8 cellular contexts compared by ENCODE assay signal in genomic region chr10:43421201-43421507, GRCh38. TPM values are rescaled to one million over a fixed set of nuclear protein-coding genes. Genes with fewer than 3 reads are reported as not detected.
A peak's percentile ranks its signal among the peaks of the same experiment; 100 is the strongest.
DNase-seq lines count a peak whose midpoint lies in the region; ATAC-seq and TF ChIP-seq lines count a peak whose summit lies in the region.

No MANE protein-coding gene starts in this region.

- no peaks in the 10 kb centered on the region for H3K36me3 Mint-ChIP-seq in CD4-positive, CD25-positive, alpha-beta regulatory T cell
- H3K36me3 Mint-ChIP-seq in neural crest cell (ENCODE audit: low read depth) = peaks cover 6% of the 10 kb centered on the region

- DNase-seq in CD4-positive, CD25-positive, alpha-beta regulatory T cell = no peak
- DNase-seq in dorsolateral prefrontal cortex (no peak), neural crest cell (ENCODE audit: low read depth, low spot score) (no peak), NCI-H2107 (lab: John Stamatoyannopoulos, UW) (no peak), head of caudate nucleus (no peak)
- DNase-seq in activated CD8-positive, alpha-beta memory T cell treated with anti-CD3 and anti-CD28 coated beads for 24 hours = no peak

- peak overlapping the region; percentile 91 for H3K27ac ChIP-seq in CD4-positive, CD25-positive, alpha-beta regulatory T cell (ENCODE audit: insufficient read depth, low read length, poor library complexity, severe bottlenecking)
- H3K27ac ChIP-seq in KOPT-K1 (ENCODE audit: low read depth, low read length, poor library complexity, severe bottlenecking) (peak overlapping the region; percentile 91), dorsolateral prefrontal cortex (peak overlapping the region; percentile 94 to 100 (median 99))

- H3K4me3 ChIP-seq in CD4-positive, CD25-positive, alpha-beta regulatory T cell (ENCODE audit: low read depth, low read length) = peak overlapping the region; percentile 90
- peak overlapping the region; percentile 47 to 88 (median 74) for H3K4me3 ChIP-seq in dorsolateral prefrontal cortex

- ATAC-seq in CD4-positive, CD25-positive, alpha-beta regulatory T cell (ENCODE audit: low read depth in 2 of 2) = no peak
- no peak for ATAC-seq in GM19324 (IDR thresholded peaks at IDR 0.05; ENCODE audit: low FRiP score, unreplicated experiment)

- H3K27ac Mint-ChIP-seq in CD4-positive, CD25-positive, alpha-beta regulatory T cell = peak overlapping the region; percentile 97
- H3K27ac Mint-ChIP-seq in neural crest cell (ENCODE audit: unreplicated experiment) = peak overlapping the region; percentile 91

- H3K9me3 Mint-ChIP-seq in CD4-positive, CD25-positive, alpha-beta regulatory T cell = no peaks in the 10 kb centered on the region
- H3K9me3 Mint-ChIP-seq in neural crest cell = no peaks in the 10 kb centered on the region

- no peaks in the 10 kb centered on the region for H3K36me3 ChIP-seq in CD4-positive, CD25-positive, alpha-beta regulatory T cell (ENCODE audit: control insufficient read depth, insufficient read depth, low read length)
- no peaks in the 10 kb centered on the region for H3K36me3 ChIP-seq in KOPT-K1 (ENCODE audit: insufficient read depth, low read length)

- H3K9me3 ChIP-seq in CD4-positive, CD25-positive, alpha-beta regulatory T cell (ENCODE audit: control insufficient read depth in 2 of 2, low read length in 2 of 2) = no peaks in the 10 kb centered on the region
- no peaks in the 10 kb centered on the region for H3K9me3 ChIP-seq in KOPT-K1 (ENCODE audit: insufficient read depth, low read length, poor library complexity, severe bottlenecking)

- intact Hi-C loops in dorsolateral prefrontal cortex (cut with DNase I) = loop anchor here (2.0 kb wide), 1 partner anchor 16 kb away; the partner anchor contains the start of gene ZNF487 (in 2 of the 2)
- intact Hi-C loops in head of caudate nucleus (cut with DNase I) = no loop called here

- peak overlapping the region; percentile 93 to 97 (median 96) for H3K4me3 Mint-ChIP-seq in CD4-positive, CD25-positive, alpha-beta regulatory T cell
- H3K4me3 Mint-ChIP-seq in neural crest cell = peak overlapping the region; percentile 87

- H3K4me1 Mint-ChIP-seq in CD4-positive, CD25-positive, alpha-beta regulatory T cell = peaks cover 17 to 44% (median 23%) of the 10 kb centered on the region in 4 donors
- peaks cover 25% of the 10 kb centered on the region for H3K4me1 Mint-ChIP-seq in neural crest cell

- no peaks in the 10 kb centered on the region for H3K27me3 Mint-ChIP-seq in CD4-positive, CD25-positive, alpha-beta regulatory T cell
- no peaks in the 10 kb centered on the region for H3K27me3 Mint-ChIP-seq in neural crest cell (ENCODE audit: low read depth)

- H3K4me1 ChIP-seq in CD4-positive, CD25-positive, alpha-beta regulatory T cell (ENCODE audit: control insufficient read depth, insufficient read depth, low read length, poor library complexity, severe bottlenecking) = peaks cover 28% of the 10 kb centered on the region

- no peak for TF ChIP-seq CTCF in dorsolateral prefrontal cortex (IDR thresholded peaks at IDR 0.05 in 54 of 56, conservative IDR thresholded peaks at IDR 0.05 in 2 of 56; ENCODE audit: low read depth in 1 of 56, partially characterized antibody in 56 of 56)
- TF ChIP-seq CTCF in neural crest cell (conservative IDR thresholded peaks at IDR 0.05) = no peak

- no peaks in the 10 kb centered on the region for H3K27me3 ChIP-seq in CD4-positive, CD25-positive, alpha-beta regulatory T cell (ENCODE audit: control insufficient read depth, insufficient read depth, low read length)
- H3K27me3 ChIP-seq in dorsolateral prefrontal cortex = no peaks in the 10 kb centered on the region

RNA-seq across cellular contexts. Expression of gene HNRNPF, which starts 12.2 kb away (rescaled TPM):
- 143 TPM for total RNA-seq in CD4-positive, CD25-positive, alpha-beta regulatory T cell
- polyA plus RNA-seq in CD4-positive, CD25-positive, alpha-beta regulatory T cell = 100 to 1,000 TPM; 293 to 350 (median 323) TPM
- total RNA-seq in dorsolateral prefrontal cortex = 100 to 1,000 TPM in 2 of 120 experiments, 10 to 100 TPM in 118; 39.3 to 109 (median 59.0) TPM
- 284 and 292 TPM in 2 replicates for total RNA-seq in neural crest cell

RNA-seq across cellular contexts. Expression of gene ZNF487, which starts 15.8 kb away (rescaled TPM):
- total RNA-seq in CD4-positive, CD25-positive, alpha-beta regulatory T cell = 6.2 TPM
- polyA plus RNA-seq in CD4-positive, CD25-positive, alpha-beta regulatory T cell = 1 to 10 TPM; 2.5 to 6.5 (median 4.2) TPM
- total RNA-seq in dorsolateral prefrontal cortex (10 to 100 TPM; 12.0 to 31.9 (median 20.8) TPM), neural crest cell (3.8 and 4.3 TPM in 2 replicates)

RNA-seq across cellular contexts. Expression of gene FXYD4, which starts 49.7 kb away (rescaled TPM):
- total RNA-seq in CD4-positive, CD25-positive, alpha-beta regulatory T cell = not detected
- not detected for polyA plus RNA-seq in CD4-positive, CD25-positive, alpha-beta regulatory T cell
- total RNA-seq in dorsolateral prefrontal cortex (10 to 100 TPM in 1 of 120 experiments, 1 to 10 TPM in 56, under 1 TPM in 3, not detected in 60; 0.84 to 12.4 (median 2.4) TPM), neural crest cell (not detected in 2 replicates)
